Comparison of ENCODE assay signal across 8 cellular contexts in genomic region chr20:37095609-37096414, GRCh38. TPM values are rescaled to one million over a fixed set of nuclear protein-coding genes. Genes with fewer than 3 reads are reported as not detected.
DNase-seq lines count a peak whose midpoint lies in the region; ATAC-seq and TF ChIP-seq lines count a peak whose summit lies in the region.

RBL1 (minus strand) TSS chr20:37095997; CDS start chr20:37095928, 69 bp downstream.

- peaks cover 46% of the 10 kb centered on the region for H3K79me2 ChIP-seq in SU-DHL-6 (ENCODE audit: insufficient read depth, low read length)
- H3K79me2 ChIP-seq in parathyroid adenoma = peaks cover 5% of the 10 kb centered on the region

- no peaks in the 10 kb centered on the region for H3K9me3 Mint-ChIP-seq in activated naive CD8-positive, alpha-beta T cell treated with anti-CD3 and anti-CD28 coated beads, Interleukin-2, amount 10 ng/mL, durations not matched to agents 7 days and 5 days

- WGBS in tibial nerve, 2 donors = 0 to 1% methylated on average over 40 to 53 of the region's 58 CpGs

- no peak for TF ChIP-seq CTCF in SU-DHL-6 (IDR thresholded peaks at IDR 0.05; ENCODE audit: insufficient read depth, low read length, poor library complexity, severe bottlenecking)
- TF ChIP-seq CTCF in cardiac muscle cell (IDR thresholded peaks at IDR 0.05; ENCODE audit: low read depth, low read length) = peak; percentile 37
- TF ChIP-seq CTCF in parathyroid adenoma (IDR thresholded peaks at IDR 0.05) = peak; percentile 44
- peak; percentile 11 to 67 (median 30) for TF ChIP-seq CTCF in tibial nerve (IDR thresholded peaks at IDR 0.05)

- H3K4me2 ChIP-seq in SU-DHL-6 (ENCODE audit: low read depth, low read length, poor library complexity, severe bottlenecking) = peak within 1 kb of the TSS; percentile 63
- peak within 1 kb of the TSS; percentile 71 for H3K4me2 ChIP-seq in parathyroid adenoma (ENCODE audit: low read length)

- H3K4me3 ChIP-seq in GM08714 (ENCODE audit: low read length) (peak within 1 kb of the TSS; percentile 68), SU-DHL-6 (ENCODE audit: insufficient read depth, low read length, poor library complexity, severe bottlenecking) (peak within 1 kb of the TSS; percentile 63), cardiac muscle cell (peak within 1 kb of the TSS; percentile 59), parathyroid adenoma (ENCODE audit: low read depth, low read length) (peak within 1 kb of the TSS; percentile 64), tibial nerve (peak within 1 kb of the TSS; percentile 80 to 98 (median 84))

- POLR2A ChIA-PET in activated naive CD8-positive, alpha-beta T cell treated with anti-CD3 and anti-CD28 coated beads, Interleukin-2, amount 10 ng/mL, durations not matched to agents 7 days and 5 days (lab: Charles Lee) = interaction anchor here (0.5 to 2.9 kb wide), 33 partner anchors 9 to 1353 kb away, joined by 3 to 49 read pairs (median 4); partner anchors contain the start of genes MANBAL, MROH8 and RPN2

- peak within 1 kb of the TSS; percentile 89 for H3K4me3 Mint-ChIP-seq in activated naive CD8-positive, alpha-beta T cell treated with anti-CD3 and anti-CD28 coated beads, Interleukin-2, amount 10 ng/mL, durations not matched to agents 7 days and 5 days

- H3K9ac ChIP-seq in SU-DHL-6 (ENCODE audit: low read length) (peak within 1 kb of the TSS; percentile 75), parathyroid adenoma (peak within 1 kb of the TSS; percentile 83)

- peak; percentile 74 to 92 for TF ChIP-seq EP300 in tibial nerve (IDR thresholded peaks at IDR 0.05)

- peak; percentile 92 for DNase-seq in NCI-H1105 treated with DMSO at 0.1 percent for 48 hours (lab: John Stamatoyannopoulos, UW)
- peak; percentile 90 for DNase-seq in activated naive CD8-positive, alpha-beta T cell treated with anti-CD3 and anti-CD28 coated beads, Interleukin-2, amount 10 ng/mL, durations not matched to agents 7 days and 5 days
- DNase-seq in cardiac muscle cell (ENCODE audit: low read depth in 1 of 2, low spot score in 1 of 2) = peak; percentile 83 to 84
- peak; percentile 57 to 73 for DNase-seq in tibial nerve (ENCODE audit: low spot score in 2 of 2)

- H3K9me2 ChIP-seq in SU-DHL-6 (replicated peaks; ENCODE audit: insufficient read depth, low read length) = no peaks in the 10 kb centered on the region

- no peaks in the 10 kb centered on the region for H3K27me3 Mint-ChIP-seq in activated naive CD8-positive, alpha-beta T cell treated with anti-CD3 and anti-CD28 coated beads, Interleukin-2, amount 10 ng/mL, durations not matched to agents 7 days and 5 days

- H2AFZ ChIP-seq in SU-DHL-6 (ENCODE audit: low read depth, low read length, severe bottlenecking) (peak within 1 kb of the TSS; percentile 90), parathyroid adenoma (peak within 1 kb of the TSS; percentile 100)

- peaks cover 5% of the 10 kb centered on the region; the same call in 1 of the 2 replicates for H3F3A ChIP-seq in SU-DHL-6 (ENCODE audit: insufficient read depth)

- peaks cover 35% of the 10 kb centered on the region for H3K4me1 Mint-ChIP-seq in activated naive CD8-positive, alpha-beta T cell treated with anti-CD3 and anti-CD28 coated beads, Interleukin-2, amount 10 ng/mL, durations not matched to agents 7 days and 5 days

- no peaks in the 10 kb centered on the region for H4K20me1 ChIP-seq in SU-DHL-6 (ENCODE audit: low read depth, low read length)

- H3K27ac Mint-ChIP-seq in activated naive CD8-positive, alpha-beta T cell treated with anti-CD3 and anti-CD28 coated beads, Interleukin-2, amount 10 ng/mL, durations not matched to agents 7 days and 5 days = peak within 1 kb of the TSS; percentile 100

- no peaks in the 10 kb centered on the region for H3K27me3 ChIP-seq in SU-DHL-6 (ENCODE audit: low read length)
- no peaks in the 10 kb centered on the region for H3K27me3 ChIP-seq in cardiac muscle cell
- no peaks in the 10 kb centered on the region for H3K27me3 ChIP-seq in parathyroid adenoma (ENCODE audit: control insufficient read depth, insufficient read depth, low read length)
- H3K27me3 ChIP-seq in tibial nerve = no peaks in the 10 kb centered on the region

- TF ChIP-seq POLR2A in tibial nerve (IDR thresholded peaks at IDR 0.05) = peak in 1 of 2 donors; percentile 35

- H3K4me1 ChIP-seq in cardiac muscle cell (ENCODE audit: low read depth) = no peaks in the 10 kb centered on the region
- H3K4me1 ChIP-seq in parathyroid adenoma = no peaks in the 10 kb centered on the region
- peaks cover 0 to 18% (median 12%) of the 10 kb centered on the region in 4 donors for H3K4me1 ChIP-seq in tibial nerve

- H3K36me3 Mint-ChIP-seq in activated naive CD8-positive, alpha-beta T cell treated with anti-CD3 and anti-CD28 coated beads, Interleukin-2, amount 10 ng/mL, durations not matched to agents 7 days and 5 days = peaks cover 29% of the 10 kb centered on the region

- peak within 1 kb of the TSS; percentile 76 for H3K27ac ChIP-seq in SU-DHL-6 (ENCODE audit: low read depth, low read length)
- H3K27ac ChIP-seq in cardiac muscle cell = peak within 1 kb of the TSS; percentile 84
- H3K27ac ChIP-seq in parathyroid adenoma = peak within 1 kb of the TSS; percentile 55
- peak within 1 kb of the TSS; percentile 43 to 82 (median 80) for H3K27ac ChIP-seq in tibial nerve

- ATAC-seq in HG02623 (IDR thresholded peaks at IDR 0.05; ENCODE audit: unreplicated experiment) = peak; percentile 68
- ATAC-seq in activated naive CD8-positive, alpha-beta T cell treated with anti-CD3 and anti-CD28 coated beads, Interleukin-2, amount 10 ng/mL, durations not matched to agents 7 days and 5 days (ENCODE audit: low read depth) = peak; percentile 81

- H3K9me3 ChIP-seq in SU-DHL-6 (ENCODE audit: insufficient read depth, low read length) (no peaks in the 10 kb centered on the region), cardiac muscle cell (ENCODE audit: low read depth) (no peaks in the 10 kb centered on the region), parathyroid adenoma (ENCODE audit: control insufficient read depth, low read length) (no peaks in the 10 kb centered on the region), tibial nerve (no peaks in the 10 kb centered on the region)

- H3K36me3 ChIP-seq in SU-DHL-6 (ENCODE audit: low read length) (peaks cover 5% of the 10 kb centered on the region; the same call in 1 of the 2 replicates), cardiac muscle cell (no peaks in the 10 kb centered on the region), parathyroid adenoma (ENCODE audit: control insufficient read depth, insufficient read depth, low read length) (no peaks in the 10 kb centered on the region), tibial nerve (peaks cover 0 to 5% (median 0%) of the 10 kb centered on the region in 3 donors)

RNA-seq across cellular contexts. Expression of gene RBL1, which starts in this region (rescaled TPM):
- 10 to 100 TPM; 46.8 to 49.4 TPM for total RNA-seq in activated naive CD8-positive, alpha-beta T cell treated with anti-CD3 and anti-CD28 coated beads, Interleukin-2, amount 10 ng/mL, durations not matched to agents 7 days and 5 days
- total RNA-seq in cardiac muscle cell (4.3 and 4.9 TPM in 2 replicates), tibial nerve (10 to 100 TPM in 3 of 4 donors, 1 to 10 TPM in 1; 8.0 to 30.6 (median 12.3) TPM)
- polyA plus RNA-seq in cardiac muscle cell = 3.1 and 5.0 TPM in 2 replicates

Comparison
In these comparisons a context has a peak if more than half of its experiments do, and no peak if none do; other contexts are left out.
1. Peak in every context shown above with its lines: DNase-seq, ATAC-seq, H3K4me3 ChIP-seq and H3K27ac ChIP-seq.